In the genomic region with DNA sequence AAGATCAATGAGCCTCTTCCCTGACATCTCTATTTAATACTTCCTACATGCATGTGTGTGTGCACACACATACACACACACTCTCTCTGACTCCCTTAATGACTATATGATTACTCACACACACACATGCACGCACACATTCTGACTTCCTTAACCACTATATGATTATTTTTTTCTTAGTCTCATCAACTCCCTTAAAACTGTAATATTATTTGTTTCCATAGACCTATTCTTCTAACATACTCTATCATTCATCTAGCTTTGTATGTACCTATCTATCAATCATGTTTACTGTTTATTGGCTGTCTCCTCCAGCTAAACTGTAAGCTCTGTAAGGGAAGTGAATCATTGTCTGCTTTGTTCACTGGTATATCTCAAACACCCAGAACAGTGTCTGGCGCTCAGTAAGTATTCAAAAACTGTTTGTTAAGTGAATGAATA, we compare ENCODE assay signal across 20 cellular contexts.
DNase-seq lines count a peak whose midpoint lies in the region; ATAC-seq and TF ChIP-seq lines count a peak whose summit lies in the region.
"Had no signal": no experiment of that assay in that cellular context is flagged by ENCODE, and none has a peak within 500 bp of the region (broad histone marks: within the 10 kb centered on the region; RNA-seq: fewer than 3 reads in every experiment).

No MANE protein-coding gene starts in this region.

- H3K4me3 Mint-ChIP-seq in neural progenitor cell, result no peak overlapping the region
- no peak overlapping the region for H3K4me3 Mint-ChIP-seq in GM23338
- H3K4me3 Mint-ChIP-seq: activated CD8-positive, alpha-beta T cell treated with anti-CD3 and anti-CD28 coated beads, Interleukin-2, amount 10 ng/mL, durations not matched to agents 7 days and 5 days had no signal

- peaks cover 4% of the 10 kb centered on the region for H3K9me2 ChIP-seq in GM23338 (ENCODE audit: insufficient read depth)

- H3K4me2 ChIP-seq in osteoblast (ENCODE audit: insufficient read depth, low read length) (peak overlapping the region; percentile 30), neural progenitor cell (no peak overlapping the region), GM23338 (no peak overlapping the region)
- H3K4me2 ChIP-seq: BLaER1 had no signal

- POLR2A ChIA-PET in RWPE1 (lab: Yijun Ruan, JAX; ENCODE audit: low non-redundant PET), result no interaction called here

- H3K79me2 ChIP-seq in osteoblast (ENCODE audit: insufficient read depth, low read length) (peaks cover 4% of the 10 kb centered on the region), neural progenitor cell (ENCODE audit: low read depth) (no peaks in the 10 kb centered on the region), GM23338 (replicated peaks; ENCODE audit: insufficient read depth) (no peaks in the 10 kb centered on the region)

- H3K27me3 ChIP-seq in osteoblast (ENCODE audit: insufficient read depth, low read length) (no peaks in the 10 kb centered on the region), neural progenitor cell (no peaks in the 10 kb centered on the region), GM23338 (ENCODE audit: insufficient read depth) (no peaks in the 10 kb centered on the region)
- H3K27me3 ChIP-seq: BLaER1, thyroid gland had no signal

- no peak overlapping the region for H3K9ac ChIP-seq in neural progenitor cell
- H3K9ac ChIP-seq: BLaER1 had no signal

- DNase-seq in GM04503 (ENCODE audit: low read depth) (peak; percentile 30), RWPE1 (ENCODE audit: low spot score) (peak; percentile 14), epithelial cell of prostate (ENCODE audit: low read depth, low spot score) (peak; percentile 69), osteoblast (ENCODE audit: insufficient read length, low spot score, missing footprints) (peak; percentile 44), NCI-H748 (lab: John Stamatoyannopoulos, UW; ENCODE audit: unreplicated experiment) (no peak), neural progenitor cell (ENCODE audit: low spot score) (no peak), GM23338 (ENCODE audit: low spot score) (no peak)
- no peak for DNase-seq in stimulated activated naive CD4-positive, alpha-beta T cell (lab: John Stamatoyannopoulos, UW)
- DNase-seq: activated CD8-positive, alpha-beta T cell treated with anti-CD3 and anti-CD28 coated beads, Interleukin-2, amount 10 ng/mL, durations not matched to agents 7 days and 5 days; amygdala; DMS153; MV-4-11; NCI-H2107; NCI-H748 treated with DMSO at 0.1 percent for 48 hours; nucleus accumbens; stimulated activated CD4-positive, alpha-beta T cell treated with anti-CD3 and anti-CD28 coated beads, Interleukin-4, amount 100 ng/mL, for 1 hour; stimulated activated CD8-positive, alpha-beta memory T cell treated with anti-CD3 and anti-CD28 coated beads, Interleukin-4, amount 100 ng/mL, for 48 hours; thyroid gland had no signal

- H4K20me1 ChIP-seq in osteoblast (ENCODE audit: insufficient read depth, low read length) (no peaks in the 10 kb centered on the region), neural progenitor cell (ENCODE audit: low read depth) (no peaks in the 10 kb centered on the region), GM23338 (replicated peaks; ENCODE audit: insufficient read depth) (no peaks in the 10 kb centered on the region)
- H4K20me1 ChIP-seq: BLaER1 had no signal

- H3K4me1 Mint-ChIP-seq in neural progenitor cell (no peaks in the 10 kb centered on the region), GM23338 (no peaks in the 10 kb centered on the region)

- H3F3A ChIP-seq in neural progenitor cell (ENCODE audit: low read depth), result no peaks in the 10 kb centered on the region
- no peaks in the 10 kb centered on the region for H3F3A ChIP-seq in GM23338 (replicated peaks; ENCODE audit: low read depth)

- ATAC-seq in GM23338, result no peak
- ATAC-seq: activated CD8-positive, alpha-beta T cell treated with anti-CD3 and anti-CD28 coated beads, Interleukin-2, amount 10 ng/mL, durations not matched to agents 7 days and 5 days; sciatic nerve had no signal

- TF ChIP-seq CTCF in RWPE1 (conservative IDR thresholded peaks at IDR 0.05; ENCODE audit: low read depth) (no peak), osteoblast (IDR thresholded peaks at IDR 0.05; ENCODE audit: extremely low read depth, low read depth, low read length) (no peak), neural progenitor cell (IDR thresholded peaks at IDR 0.05) (no peak), GM23338 (conservative IDR thresholded peaks at IDR 0.05; ENCODE audit: low read depth in 2 of 2) (no peak)

- H3K36me3 Mint-ChIP-seq in neural progenitor cell (no peaks in the 10 kb centered on the region), GM23338 (ENCODE audit: low read depth) (no peaks in the 10 kb centered on the region)

- H3K9me3 Mint-ChIP-seq in neural progenitor cell, result peaks cover 3% of the 10 kb centered on the region
- H3K9me3 Mint-ChIP-seq in GM23338, result peaks cover 4% of the 10 kb centered on the region; the same call in 1 of the 3 replicates

- H3K27ac Mint-ChIP-seq in neural progenitor cell (no peak overlapping the region), GM23338 (no peak overlapping the region)
- H3K27ac Mint-ChIP-seq: activated CD8-positive, alpha-beta T cell treated with anti-CD3 and anti-CD28 coated beads, Interleukin-2, amount 10 ng/mL, durations not matched to agents 7 days and 5 days had no signal

- H3K36me3 ChIP-seq in osteoblast (ENCODE audit: insufficient read depth, low read length) (no peaks in the 10 kb centered on the region), neural progenitor cell (no peaks in the 10 kb centered on the region), GM23338 (ENCODE audit: insufficient read depth) (no peaks in the 10 kb centered on the region)
- H3K36me3 ChIP-seq: thyroid gland had no signal

- no peak overlapping the region for H3K4me3 ChIP-seq in osteoblast (ENCODE audit: insufficient read depth, low read length)
- no peak overlapping the region for H3K4me3 ChIP-seq in neural progenitor cell
- H3K4me3 ChIP-seq in GM23338, result no peak overlapping the region
- H3K4me3 ChIP-seq: BLaER1, thyroid gland had no signal

- H2AFZ ChIP-seq in osteoblast (ENCODE audit: low read length) (no peak overlapping the region), neural progenitor cell (replicated peaks) (no peak overlapping the region), GM23338 (no peak overlapping the region)

- CTCF ChIA-PET in RWPE1 (lab: Yijun Ruan, JAX), result no interaction called here

- H3K27ac ChIP-seq in RWPE1 (no peak overlapping the region), epithelial cell of prostate (peak overlapping the region; percentile 73), osteoblast (ENCODE audit: low read depth, low read length) (peak overlapping the region; percentile 96), neural progenitor cell (no peak overlapping the region), GM23338 (ENCODE audit: low read depth) (no peak overlapping the region)
- H3K27ac ChIP-seq: BLaER1, thyroid gland had no signal

- peaks cover 43% of the 10 kb centered on the region for H3K4me1 ChIP-seq in osteoblast (ENCODE audit: insufficient read depth, low read length)
- no peaks in the 10 kb centered on the region for H3K4me1 ChIP-seq in neural progenitor cell
- no peaks in the 10 kb centered on the region for H3K4me1 ChIP-seq in GM23338 (ENCODE audit: insufficient read depth)
- H3K4me1 ChIP-seq: BLaER1, thyroid gland had no signal

- H3K9me3 ChIP-seq in osteoblast (ENCODE audit: low read depth, low read length), result no peaks in the 10 kb centered on the region
- no peaks in the 10 kb centered on the region for H3K9me3 ChIP-seq in neural progenitor cell (ENCODE audit: low read depth)
- H3K9me3 ChIP-seq: thyroid gland had no signal

- no peaks in the 10 kb centered on the region for H3K27me3 Mint-ChIP-seq in neural progenitor cell (ENCODE audit: insufficient read depth, low read depth)
- no peaks in the 10 kb centered on the region for H3K27me3 Mint-ChIP-seq in GM23338 (ENCODE audit: insufficient read depth, low read depth, poor library complexity)

TF ChIP-seq in GM23338, 12 proteins besides CTCF, POLR2A, EP300 and RAD21:
- TF ChIP-seq STAT1 (IDR thresholded peaks at IDR 0.05; ENCODE audit: unreplicated experiment) (no peak), ETS1 (IDR thresholded peaks at IDR 0.05) (no peak), CREB1 (CRISPR knock-in tag; IDR thresholded peaks at IDR 0.05; ENCODE audit: low read depth) (no peak), REST (IDR thresholded peaks at IDR 0.05; ENCODE audit: unreplicated experiment) (no peak), JUNB (IDR thresholded peaks at IDR 0.05; ENCODE audit: unreplicated experiment) (no peak)
TF ChIP-seq in GM23338: peak in this region for 0.

Comparison
In these comparisons a context has a peak if more than half of its experiments do, and no peak if none do; other contexts are left out.
1. DNase-seq: peak in GM04503 (single experiment), RWPE1 (single experiment), epithelial cell of prostate (single experiment) and osteoblast (single experiment); none in stimulated activated naive CD4-positive, alpha-beta T cell (0 of 6), NCI-H748 (single experiment), neural progenitor cell (single experiment) and GM23338 (single experiment).
2. H3K27ac ChIP-seq: peak in epithelial cell of prostate (single experiment) and osteoblast (single experiment); none in RWPE1 (single experiment), neural progenitor cell (single experiment) and GM23338 (single experiment).